In genomic region chr7:16264436-16265183, GRCh38 we compare ENCODE assay signal across 1 cellular context.
TF ChIP-seq lines count a peak whose summit lies in the region.

No MANE protein-coding gene starts in this region.

TF ChIP-seq in HepG2, 621 proteins besides CTCF, POLR2A, EP300 and RAD21 (continued from another document):
- TF ChIP-seq ZNF691 (CRISPR knock-in tag; IDR thresholded peaks at IDR 0.05; ENCODE audit: borderline replicate concordance, low read depth) (no peak), RBAK (CRISPR knock-in tag; IDR thresholded peaks at IDR 0.05) (no peak), LBX2 (CRISPR knock-in tag; IDR thresholded peaks at IDR 0.05; ENCODE audit: borderline replicate concordance) (no peak), KDM6A (CRISPR knock-in tag; IDR thresholded peaks at IDR 0.05; ENCODE audit: low read depth) (no peak)
